ENCODE assay signal across 21 cellular contexts in genomic region chr15:41794081-41794480, GRCh38. TPM values are rescaled to one million over a fixed set of nuclear protein-coding genes. Genes with fewer than 3 reads are reported as not detected.
DNase-seq lines count a peak whose midpoint lies in the region; ATAC-seq and TF ChIP-seq lines count a peak whose summit lies in the region.
"Had no signal": no experiment of that assay in that cellular context is flagged by ENCODE, and none has a peak within 500 bp of the region (broad histone marks: within the 10 kb centered on the region; RNA-seq: fewer than 3 reads in every experiment).

No MANE protein-coding gene starts in this region.

- no peaks in the 10 kb centered on the region for H3F3A ChIP-seq in PC-3 (ENCODE audit: low read length, unreplicated experiment)

- H3K27me3 ChIP-seq in BLaER1 treated with 17β-estradiol and CSF1 and Interleukin-3, amounts not matched to agents 10 nM and 100 nM: no peaks in the 10 kb centered on the region
- H3K27me3 ChIP-seq in PC-3 (ENCODE audit: low read length): no peaks in the 10 kb centered on the region
- H3K27me3 ChIP-seq: body of pancreas had no signal

- H3K4me2 ChIP-seq in BLaER1 treated with 17β-estradiol and CSF1 and Interleukin-3, amounts not matched to agents 10 nM and 100 nM: peak overlapping the region in 7 of 11 experiments; percentile 4 to 84 (median 13); a peak in 5 of 22 replicates
- H3K4me2 ChIP-seq in PC-3 (ENCODE audit: low read length): no peak overlapping the region

- H3K9ac ChIP-seq in BLaER1 treated with 17β-estradiol and CSF1 and Interleukin-3, amounts not matched to agents 10 nM and 100 nM: no peak overlapping the region
- no peak overlapping the region for H3K9ac ChIP-seq in PC-3 (ENCODE audit: low read length)

- H3K4me3 ChIP-seq in BLaER1 treated with 17β-estradiol and CSF1 and Interleukin-3, amounts not matched to agents 10 nM and 100 nM: no peak overlapping the region
- no peak overlapping the region for H3K4me3 ChIP-seq in PC-3 (ENCODE audit: low read length)
- H3K4me3 ChIP-seq: body of pancreas, thoracic aorta had no signal

- no peaks in the 10 kb centered on the region for H3K9me3 ChIP-seq in BLaER1 treated with 17β-estradiol and CSF1 and Interleukin-3, amounts not matched to agents 10 nM and 100 nM (replicated peaks in 1 of 11)
- no peaks in the 10 kb centered on the region for H3K9me3 ChIP-seq in PC-3 (ENCODE audit: low read length)
- H3K9me3 ChIP-seq: body of pancreas, thoracic aorta had no signal

- TF ChIP-seq CTCF in PC-3 (conservative IDR thresholded peaks at IDR 0.05; ENCODE audit: low read depth, low read length) (no peak), nephron (IDR thresholded peaks at IDR 0.05; ENCODE audit: unreplicated experiment in 3 of 3) (no peak), natural killer cell (IDR thresholded peaks at IDR 0.05) (no peak)

- peaks cover 63 to 98% (median 92%) of the 10 kb centered on the region in 10 experiments for H3K4me1 ChIP-seq in BLaER1 treated with 17β-estradiol and CSF1 and Interleukin-3, amounts not matched to agents 10 nM and 100 nM
- peaks cover 63% of the 10 kb centered on the region for H3K4me1 ChIP-seq in PC-3 (ENCODE audit: insufficient read depth, low read length)

- no peaks in the 10 kb centered on the region for H3K9me2 ChIP-seq in PC-3 (replicated peaks; ENCODE audit: low read length)

- H3K27ac ChIP-seq in BLaER1 treated with 17β-estradiol and CSF1 and Interleukin-3, amounts not matched to agents 10 nM and 100 nM: no peak overlapping the region
- no peak overlapping the region for H3K27ac ChIP-seq in PC-3 (ENCODE audit: low read length)
- H3K27ac ChIP-seq: body of pancreas had no signal

- no peaks in the 10 kb centered on the region for H3K9me3 Mint-ChIP-seq in nephron
- no peaks in the 10 kb centered on the region for H3K9me3 Mint-ChIP-seq in activated CD4-positive, alpha-beta T cell treated with anti-CD3 and anti-CD28 coated beads for 36 hours (ENCODE audit: low read depth)
- H3K9me3 Mint-ChIP-seq in natural killer cell: no peaks in the 10 kb centered on the region
- H3K9me3 Mint-ChIP-seq: activated naive CD4-positive, alpha-beta T cell treated with anti-CD3 and anti-CD28 coated beads, Interleukin-2, amount 10 ng/mL, durations not matched to agents 7 days and 5 days had no signal

- DNase-seq in PC-3 (peak; percentile 64), dedifferentiated amniotic fluid mesenchymal stem cell (ENCODE audit: extremely low spot score) (peak; percentile 84), natural killer cell (no peak), GOT3 (lab: John Stamatoyannopoulos, UW) (no peak)
- no peak for DNase-seq in stimulated activated CD4-positive, alpha-beta T cell treated with anti-CD3 and anti-CD28 coated beads, Interleukin-2, amount 100 ng/mL, for 24 hours
- DNase-seq in activated CD4-positive, alpha-beta T cell treated with anti-CD3 and anti-CD28 coated beads for 36 hours: no peak
- DNase-seq: activated naive CD4-positive, alpha-beta T cell treated with anti-CD3 and anti-CD28 coated beads, Interleukin-2, amount 10 ng/mL, durations not matched to agents 7 days and 5 days; body of pancreas; COR-L47; cortex of kidney; Kasumi-1; NCI-H1092 treated with DMSO at 0.1 percent for 48 hours; NCI-H2171 treated with DMSO at 0.1 percent for 48 hours; NCI-H69; SHP77 treated with DMSO at 0.1 percent for 48 hours; stimulated activated CD4-positive, alpha-beta T cell treated with anti-CD3 and anti-CD28 coated beads, Interleukin-12 subunit alpha, Interleukin-12 subunit beta, amount 100 ng/mL, for 4 hours; T-helper 1 cell had no signal

- H3K27me3 Mint-ChIP-seq in nephron (ENCODE audit: low read depth) (no peaks in the 10 kb centered on the region), natural killer cell (ENCODE audit: low read depth in 2 of 2) (no peaks in the 10 kb centered on the region)
- H3K27me3 Mint-ChIP-seq in activated CD4-positive, alpha-beta T cell treated with anti-CD3 and anti-CD28 coated beads for 36 hours: no peaks in the 10 kb centered on the region
- H3K27me3 Mint-ChIP-seq: activated naive CD4-positive, alpha-beta T cell treated with anti-CD3 and anti-CD28 coated beads, Interleukin-2, amount 10 ng/mL, durations not matched to agents 7 days and 5 days had no signal

- POLR2A ChIA-PET in PC-3 (lab: Charles Lee; ENCODE audit: unreplicated experiment): no interaction called here
- POLR2A ChIA-PET in activated CD4-positive, alpha-beta T cell treated with anti-CD3 and anti-CD28 coated beads for 36 hours (lab: Charles Lee): no interaction called here

- H3K79me2 ChIP-seq in PC-3 (ENCODE audit: low read length): peaks cover 77% of the 10 kb centered on the region

- ATAC-seq in PC-3 (no peak), natural killer cell (no peak)
- no peak for ATAC-seq in activated CD4-positive, alpha-beta T cell treated with anti-CD3 and anti-CD28 coated beads for 36 hours
- ATAC-seq: body of pancreas, left lobe of liver had no signal

- no peaks in the 10 kb centered on the region for H3K36me3 ChIP-seq in BLaER1 treated with 17β-estradiol and CSF1 and Interleukin-3, amounts not matched to agents 10 nM and 100 nM
- no peaks in the 10 kb centered on the region for H3K36me3 ChIP-seq in PC-3 (ENCODE audit: low read depth, low read length)
- H3K36me3 ChIP-seq: thoracic aorta had no signal

- no TSS peak for BruUV-seq in PC-3 (replicated peaks; lab: Mats Ljungman, UMichigan)

- peaks cover 0 to 3% (median 0%) of the 10 kb centered on the region in 11 experiments; a peak in 3 of 22 replicates for H4K20me1 ChIP-seq in BLaER1 treated with 17β-estradiol and CSF1 and Interleukin-3, amounts not matched to agents 10 nM and 100 nM
- H4K20me1 ChIP-seq in PC-3 (ENCODE audit: low read length): no peaks in the 10 kb centered on the region

- H3K27ac Mint-ChIP-seq in nephron: peak overlapping the region in 2 of 3 experiments; percentile 49 to 58
- H3K27ac Mint-ChIP-seq in activated CD4-positive, alpha-beta T cell treated with anti-CD3 and anti-CD28 coated beads for 36 hours: no peak overlapping the region
- no peak overlapping the region for H3K27ac Mint-ChIP-seq in natural killer cell
- H3K27ac Mint-ChIP-seq: activated naive CD4-positive, alpha-beta T cell treated with anti-CD3 and anti-CD28 coated beads, Interleukin-2, amount 10 ng/mL, durations not matched to agents 7 days and 5 days had no signal

- H3K4me1 Mint-ChIP-seq in nephron: peaks cover 65% of the 10 kb centered on the region
- H3K4me1 Mint-ChIP-seq in activated CD4-positive, alpha-beta T cell treated with anti-CD3 and anti-CD28 coated beads for 36 hours: peaks cover 48% of the 10 kb centered on the region
- H3K4me1 Mint-ChIP-seq in natural killer cell: peaks cover 45 to 53% of the 10 kb centered on the region in 2 donors

- no peaks in the 10 kb centered on the region for H3K36me3 Mint-ChIP-seq in nephron (ENCODE audit: low read depth)
- no peaks in the 10 kb centered on the region for H3K36me3 Mint-ChIP-seq in activated CD4-positive, alpha-beta T cell treated with anti-CD3 and anti-CD28 coated beads for 36 hours (ENCODE audit: low read depth)
- no peaks in the 10 kb centered on the region for H3K36me3 Mint-ChIP-seq in natural killer cell
- H3K36me3 Mint-ChIP-seq: activated naive CD4-positive, alpha-beta T cell treated with anti-CD3 and anti-CD28 coated beads, Interleukin-2, amount 10 ng/mL, durations not matched to agents 7 days and 5 days had no signal

- CTCF ChIA-PET in PC-3 (lab: Charles Lee): interaction anchor here (0.7 kb wide), 1 partner anchor 126 kb away, joined by 3 read pairs; no protein-coding TSS in a partner anchor
- CTCF ChIA-PET in activated CD4-positive, alpha-beta T cell treated with anti-CD3 and anti-CD28 coated beads for 36 hours (lab: Charles Lee): interaction anchor here (0.7 to 2.9 kb wide), 7 partner anchors 10 to 111 kb away, joined by 3 to 12 read pairs (median 3); partner anchors contain the start of gene MAPKBP1

- intact Hi-C loops in PC-3 (cut with micrococcal nuclease) (no loop called here), natural killer cell (cut with micrococcal nuclease) (no loop called here)
- intact Hi-C loops in activated CD4-positive, alpha-beta T cell treated with anti-CD3 and anti-CD28 coated beads for 36 hours (cut with DNase I, micrococcal nuclease): no loop called here

- no peak overlapping the region for H3K4me3 Mint-ChIP-seq in nephron
- H3K4me3 Mint-ChIP-seq in activated CD4-positive, alpha-beta T cell treated with anti-CD3 and anti-CD28 coated beads for 36 hours: no peak overlapping the region
- H3K4me3 Mint-ChIP-seq in natural killer cell: no peak overlapping the region
- H3K4me3 Mint-ChIP-seq: activated naive CD4-positive, alpha-beta T cell treated with anti-CD3 and anti-CD28 coated beads, Interleukin-2, amount 10 ng/mL, durations not matched to agents 7 days and 5 days had no signal

- H2AFZ ChIP-seq in PC-3 (ENCODE audit: low read length): no peak overlapping the region

RNA-seq across cellular contexts. Expression of gene MAPKBP1, which starts 19.8 kb away (rescaled TPM):
- total RNA-seq in PC-3 (2014; rRNA removed) (23.8 and 29.1 TPM in 2 replicates), natural killer cell (10 to 100 TPM; 44.8 to 55.4 (median 49.0) TPM)
- 10 to 100 TPM; 16.1 to 19.0 TPM for total RNA-seq in activated CD4-positive, alpha-beta T cell treated with anti-CD3 and anti-CD28 coated beads for 36 hours

RNA-seq across cellular contexts. Expression of gene JMJD7, which starts 33.8 kb away (rescaled TPM):
- total RNA-seq in PC-3 (2014; rRNA removed): 8.1 and 13.7 TPM in 2 replicates
- 10 to 100 TPM; 17.1 to 17.6 TPM for total RNA-seq in activated CD4-positive, alpha-beta T cell treated with anti-CD3 and anti-CD28 coated beads for 36 hours
- 10 to 100 TPM; 20.3 to 36.4 (median 28.7) TPM for total RNA-seq in natural killer cell

RNA-seq across cellular contexts. Expression of gene PLA2G4B, which starts 44.6 kb away (rescaled TPM):
- total RNA-seq in PC-3 (2014; rRNA removed) (7.0 and 12.2 TPM in 2 replicates), natural killer cell (10 to 100 TPM; 15.2 to 17.5 (median 17.4) TPM)
- 1 to 10 TPM; 5.0 to 6.9 TPM for total RNA-seq in activated CD4-positive, alpha-beta T cell treated with anti-CD3 and anti-CD28 coated beads for 36 hours

Comparison
In these comparisons a context has a peak if more than half of its experiments do, and no peak if none do; other contexts are left out.
1. DNase-seq: peak in PC-3 (single experiment) and dedifferentiated amniotic fluid mesenchymal stem cell (single experiment); none in stimulated activated CD4-positive, alpha-beta T cell treated with anti-CD3 and anti-CD28 coated beads, Interleukin-2, amount 100 ng/mL, for 24 hours (0 of 2), activated CD4-positive, alpha-beta T cell treated with anti-CD3 and anti-CD28 coated beads for 36 hours (single experiment), natural killer cell (single experiment) and GOT3 (single experiment).
2. H3K27ac Mint-ChIP-seq: peak in nephron (2 of 3); none in activated CD4-positive, alpha-beta T cell treated with anti-CD3 and anti-CD28 coated beads for 36 hours (single experiment) and natural killer cell (0 of 2).